13 cellular contexts compared by ENCODE assay signal in genomic region chr17:4059656-4060055, GRCh38.
DNase-seq lines count a peak whose midpoint lies in the region; ATAC-seq and TF ChIP-seq lines count a peak whose summit lies in the region.
"Had no signal": no experiment of that assay in that cellular context is flagged by ENCODE, and none has a peak within 500 bp of the region (broad histone marks: within the 10 kb centered on the region; RNA-seq: fewer than 3 reads in every experiment).

No MANE protein-coding gene starts in this region.

- no peaks in the 10 kb centered on the region for H3K9me2 ChIP-seq in Karpas-422 (replicated peaks; ENCODE audit: insufficient read depth, low read length)

- H3K4me1 Mint-ChIP-seq in activated T-cell treated with anti-CD3 and anti-CD28 coated beads, Interleukin-2, amount 50 U/mL, for 24 hours (ENCODE audit: low read depth): peaks cover 8% of the 10 kb centered on the region
- H3K4me1 Mint-ChIP-seq in central memory CD8-positive, alpha-beta T cell: no peaks in the 10 kb centered on the region
- peaks cover 8 to 18% of the 10 kb centered on the region in 2 donors for H3K4me1 Mint-ChIP-seq in stimulated activated naive B cell treated with anti-CD40 and anti-IgM and Interleukin-4, amounts not matched to agents 10 μg/mL and 1 μg/mL and 100 μg/mL, for 72 hours

- no peak overlapping the region for H4K91ac ChIP-seq in IMR-90 (ENCODE audit: insufficient read depth, low read depth, low read length)

- H2BK120ac ChIP-seq in IMR-90 (ENCODE audit: low read depth, low read length): no peak overlapping the region

- H4K8ac ChIP-seq in IMR-90 (ENCODE audit: low read depth in 2 of 2, low read length in 2 of 2): no peak overlapping the region

- H2BK5ac ChIP-seq in IMR-90 (ENCODE audit: low read depth, low read length, poor library complexity, severe bottlenecking): no peak overlapping the region

- peaks cover 11 to 34% of the 10 kb centered on the region in 2 experiments; a peak in 2 of 4 replicates for H3K79me1 ChIP-seq in IMR-90 (ENCODE audit: low read depth in 1 of 2, low read length in 2 of 2)

- peak overlapping the region; percentile 12 for H2AK9ac ChIP-seq in IMR-90 (replicated peaks; ENCODE audit: low read depth, low read length, poor library complexity)

- no peaks in the 10 kb centered on the region for H3K27me3 Mint-ChIP-seq in activated T-cell treated with anti-CD3 and anti-CD28 coated beads, Interleukin-2, amount 50 U/mL, for 24 hours
- H3K27me3 Mint-ChIP-seq in central memory CD8-positive, alpha-beta T cell: no peaks in the 10 kb centered on the region
- no peaks in the 10 kb centered on the region for H3K27me3 Mint-ChIP-seq in stimulated activated naive B cell treated with anti-CD40 and anti-IgM and Interleukin-4, amounts not matched to agents 10 μg/mL and 1 μg/mL and 100 μg/mL, for 72 hours

- H3K27ac ChIP-seq in IMR-90 (ENCODE audit: insufficient read depth, low read length) (no peak overlapping the region), Karpas-422 (ENCODE audit: low read length) (no peak overlapping the region)
- H3K27ac ChIP-seq: BLaER1 had no signal

- H2AK5ac ChIP-seq in IMR-90 (ENCODE audit: low read depth, low read length): no peak overlapping the region

- H3K9me1 ChIP-seq in IMR-90 (ENCODE audit: insufficient read depth, low read length): peaks cover 17% of the 10 kb centered on the region

- no peak overlapping the region for H3K4me3 Mint-ChIP-seq in activated T-cell treated with anti-CD3 and anti-CD28 coated beads, Interleukin-2, amount 50 U/mL, for 24 hours
- H3K4me3 Mint-ChIP-seq in central memory CD8-positive, alpha-beta T cell: no peak overlapping the region
- no peak overlapping the region for H3K4me3 Mint-ChIP-seq in stimulated activated naive B cell treated with anti-CD40 and anti-IgM and Interleukin-4, amounts not matched to agents 10 μg/mL and 1 μg/mL and 100 μg/mL, for 72 hours

- POLR2A ChIA-PET in IMR-90 (lab: Charles Lee; ENCODE audit: unreplicated experiment): interaction anchor here (0.5 kb wide), 1 partner anchor 137 kb away, joined by 6 read pairs; no protein-coding TSS in a partner anchor

- no peaks in the 10 kb centered on the region for H3K9me3 Mint-ChIP-seq in activated T-cell treated with anti-CD3 and anti-CD28 coated beads, Interleukin-2, amount 50 U/mL, for 24 hours
- no peaks in the 10 kb centered on the region for H3K9me3 Mint-ChIP-seq in central memory CD8-positive, alpha-beta T cell
- no peaks in the 10 kb centered on the region for H3K9me3 Mint-ChIP-seq in stimulated activated naive B cell treated with anti-CD40 and anti-IgM and Interleukin-4, amounts not matched to agents 10 μg/mL and 1 μg/mL and 100 μg/mL, for 72 hours

- H2AFZ ChIP-seq in IMR-90 (replicated peaks; ENCODE audit: low read length, poor library complexity): no peak overlapping the region
- H2AFZ ChIP-seq in Karpas-422 (ENCODE audit: low read length): no peak overlapping the region

- no peak overlapping the region for H4K5ac ChIP-seq in IMR-90 (ENCODE audit: low read depth, low read length)

- no peaks in the 10 kb centered on the region for H3K79me2 ChIP-seq in Karpas-422 (ENCODE audit: low read length)

- BruUV-seq in IMR-90 (replicated peaks; lab: Mats Ljungman, UMichigan): no TSS peak

- H3K14ac ChIP-seq in IMR-90 (replicated peaks; ENCODE audit: low read depth, low read length): no peak overlapping the region

- TF ChIP-seq CTCF in IMR-90 (conservative IDR thresholded peaks at IDR 0.05; ENCODE audit: low read depth, low read length): no peak

- peaks cover 6% of the 10 kb centered on the region for H4K20me1 ChIP-seq in IMR-90 (ENCODE audit: insufficient read depth, low read length)
- no peaks in the 10 kb centered on the region for H4K20me1 ChIP-seq in Karpas-422 (ENCODE audit: insufficient read depth, low read depth, low read length)
- H4K20me1 ChIP-seq: BLaER1 had no signal

- H2BK15ac ChIP-seq in IMR-90 (ENCODE audit: low read depth, low read length): no peak overlapping the region

- no peak overlapping the region for H2BK20ac ChIP-seq in IMR-90 (ENCODE audit: low read depth, low read length)

- DNase-seq in activated T-cell treated with anti-CD3 and anti-CD28 coated beads, Interleukin-2, amount 50 U/mL, for 24 hours: no peak
- DNase-seq in activated T-cell treated with anti-CD3 and anti-CD28 coated beads for 4 hours (no peak), IMR-90 (no peak), HK-2 (ENCODE audit: unreplicated experiment) (no peak), DMS153 treated with DMSO at 0.1 percent for 48 hours (lab: John Stamatoyannopoulos, UW; ENCODE audit: unreplicated experiment) (no peak), Karpas-422 (no peak)
- no peak for DNase-seq in central memory CD8-positive, alpha-beta T cell (ENCODE audit: low spot score in 2 of 2)
- DNase-seq in stimulated activated naive B cell treated with anti-CD40 and anti-IgM and Interleukin-4, amounts not matched to agents 10 μg/mL and 1 μg/mL and 100 μg/mL, for 72 hours: no peak
- DNase-seq: DMS 273 treated with DMSO at 0.1 percent for 48 hours, NCI-H187 treated with DMSO at 0.1 percent for 48 hours, NCI-H69, SHP77 had no signal

- no peak overlapping the region for H3K4me2 ChIP-seq in IMR-90 (ENCODE audit: low read depth, low read length)
- H3K4me2 ChIP-seq in Karpas-422 (ENCODE audit: low read depth, low read length, poor library complexity, severe bottlenecking): no peak overlapping the region
- H3K4me2 ChIP-seq: BLaER1 had no signal

- no peak overlapping the region for H3K23ac ChIP-seq in IMR-90 (ENCODE audit: low read depth, low read length)

- H3K4me3 ChIP-seq in IMR-90 (ENCODE audit: insufficient read depth, low read depth, low read length) (no peak overlapping the region), Karpas-422 (ENCODE audit: low read length) (no peak overlapping the region)
- H3K4me3 ChIP-seq: BLaER1 had no signal

- H3K27me3 ChIP-seq in IMR-90 (ENCODE audit: control insufficient read depth, insufficient read depth, low read length) (no peaks in the 10 kb centered on the region), Karpas-422 (ENCODE audit: low read length) (no peaks in the 10 kb centered on the region)
- H3K27me3 ChIP-seq: BLaER1 had no signal

- CTCF ChIA-PET in IMR-90 (lab: Yijun Ruan, JAX): interaction anchor here (0.6 kb wide), 1 partner anchor 180 kb away, joined by 4 read pairs; no protein-coding TSS in a partner anchor

- H3K36me3 Mint-ChIP-seq in activated T-cell treated with anti-CD3 and anti-CD28 coated beads, Interleukin-2, amount 50 U/mL, for 24 hours (ENCODE audit: low read depth): peaks cover 64% of the 10 kb centered on the region
- H3K36me3 Mint-ChIP-seq in central memory CD8-positive, alpha-beta T cell (ENCODE audit: insufficient read depth): peaks cover 44% of the 10 kb centered on the region
- peaks cover 25 to 38% of the 10 kb centered on the region in 2 donors for H3K36me3 Mint-ChIP-seq in stimulated activated naive B cell treated with anti-CD40 and anti-IgM and Interleukin-4, amounts not matched to agents 10 μg/mL and 1 μg/mL and 100 μg/mL, for 72 hours

- dilution Hi-C loops in IMR-90 (cut with HindIII; ENCODE audit: low sequenced_read_pairs, unreplicated experiment): no loop called here

- intact Hi-C loops in IMR-90 (cut with micrococcal nuclease): no loop called here

- H3K9ac ChIP-seq in IMR-90 (ENCODE audit: low read depth, low read length) (no peak overlapping the region), Karpas-422 (ENCODE audit: low read length) (no peak overlapping the region)
- H3K9ac ChIP-seq: BLaER1 had no signal

- H3K4me1 ChIP-seq in IMR-90 (ENCODE audit: control insufficient read depth, insufficient read depth, low read length) (no peaks in the 10 kb centered on the region), Karpas-422 (ENCODE audit: low read length) (no peaks in the 10 kb centered on the region)
- H3K4me1 ChIP-seq: BLaER1 had no signal

- in situ Hi-C loops in IMR-90 (cut with MboI; ENCODE audit: low sequenced_read_pairs): no loop called here

- no peak for TF ChIP-seq POLR2A in IMR-90 (IDR thresholded peaks at IDR 0.05; ENCODE audit: low read depth, low read length)

- no peak overlapping the region for H3K56ac ChIP-seq in IMR-90 (ENCODE audit: extremely low read depth, insufficient read depth, low read length)

- H3K9me3 ChIP-seq in IMR-90 (ENCODE audit: control insufficient read depth, insufficient read depth, low read length) (no peaks in the 10 kb centered on the region), Karpas-422 (ENCODE audit: low read length) (no peaks in the 10 kb centered on the region)
- H3K9me3 ChIP-seq: BLaER1 had no signal

- no peak for ATAC-seq in IMR-90 (ENCODE audit: low read depth)
- ATAC-seq in central memory CD8-positive, alpha-beta T cell (replicated peaks; ENCODE audit: extremely low read depth, poor library complexity, severe bottlenecking): no peak
- no peak for ATAC-seq in stimulated activated naive B cell treated with anti-CD40 and anti-IgM and Interleukin-4, amounts not matched to agents 10 μg/mL and 1 μg/mL and 100 μg/mL, for 72 hours (replicated peaks)

- H3K27ac Mint-ChIP-seq in activated T-cell treated with anti-CD3 and anti-CD28 coated beads, Interleukin-2, amount 50 U/mL, for 24 hours: peak overlapping the region; percentile 14
- H3K27ac Mint-ChIP-seq in central memory CD8-positive, alpha-beta T cell (ENCODE audit: low read depth): peak overlapping the region; percentile 29
- H3K27ac Mint-ChIP-seq in stimulated activated naive B cell treated with anti-CD40 and anti-IgM and Interleukin-4, amounts not matched to agents 10 μg/mL and 1 μg/mL and 100 μg/mL, for 72 hours: peak overlapping the region; percentile 28

- peaks cover 52% of the 10 kb centered on the region for H3K36me3 ChIP-seq in IMR-90 (ENCODE audit: control insufficient read depth, insufficient read depth, low read length)
- peaks cover 28% of the 10 kb centered on the region; the same call in 1 of the 2 replicates for H3K36me3 ChIP-seq in Karpas-422 (ENCODE audit: insufficient read depth, low read length)

- 100% methylated on average over 2 of the region's 3 CpGs; no CpG with 5 or more reads in 1 of the 2 experiments for WGBS in IMR-90 (ENCODE audit: extremely low coverage in 2 of 2, insufficient read length in 1 of 2), 2 experiments

- TF ChIP-seq RAD21 in IMR-90 (IDR thresholded peaks at IDR 0.05; ENCODE audit: low read length): no peak

- no peak overlapping the region for H3K4ac ChIP-seq in IMR-90 (ENCODE audit: low read depth, low read length)

- no peak overlapping the region for H3K18ac ChIP-seq in IMR-90 (ENCODE audit: low read depth, low read length)

TF ChIP-seq in IMR-90, 13 proteins besides CTCF, POLR2A, EP300 and RAD21 (continues in another document):
- TF ChIP-seq NFE2L2 (IDR thresholded peaks at IDR 0.05; ENCODE audit: low read depth, low read length) (no peak), CEBPB (IDR thresholded peaks at IDR 0.05; ENCODE audit: low read depth, low read length) (no peak), RCOR1 (IDR thresholded peaks at IDR 0.05; ENCODE audit: insufficient replicate concordance, low read length) (no peak), SMC3 (IDR thresholded peaks at IDR 0.05; ENCODE audit: low read depth, low read length) (no peak)
